ENCODE assay signal across 8 cellular contexts in the genomic region with DNA sequence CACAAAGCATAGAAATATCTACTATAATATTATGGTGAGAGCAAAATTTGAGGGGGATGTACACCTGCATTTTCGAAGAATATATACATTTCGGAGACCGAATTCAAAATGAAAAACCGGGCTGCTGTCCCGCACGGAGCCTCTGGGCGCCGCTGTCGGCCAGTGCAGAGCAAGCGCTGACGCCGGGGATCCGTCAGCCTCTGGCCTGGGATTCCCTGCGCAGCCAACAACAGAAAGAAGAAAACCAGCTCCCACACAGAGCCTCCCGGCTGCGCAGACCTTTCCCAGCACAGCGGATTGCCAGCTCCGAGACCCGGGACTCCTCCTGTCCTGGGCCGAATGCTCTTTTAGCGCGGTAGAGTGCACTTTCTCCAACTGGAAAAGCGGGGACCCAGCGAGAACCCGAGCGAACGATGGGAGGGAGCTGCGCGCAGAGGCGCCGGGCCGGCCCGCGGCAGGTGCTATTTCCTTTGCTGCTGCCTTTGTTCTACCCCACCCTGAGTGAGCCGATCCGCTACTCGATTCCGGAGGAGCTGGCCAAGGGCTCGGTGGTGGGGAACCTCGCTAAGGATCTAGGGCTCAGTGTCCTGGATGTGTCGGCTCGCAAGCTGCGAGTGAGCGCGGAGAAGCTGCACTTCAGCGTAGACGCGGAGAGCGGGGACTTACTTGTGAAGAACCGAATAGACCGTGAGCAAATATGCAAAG. TPM values are rescaled to one million over a fixed set of nuclear protein-coding genes. Genes with fewer than 3 reads are reported as not detected.
DNase-seq lines count a peak whose midpoint lies in the region; FAIRE-seq and TF ChIP-seq lines count a peak whose summit lies in the region.
"Not testable (repeated sequence)": the region's sequence is repeated elsewhere in the genome, so short reads cannot be mapped to it uniquely, and the experiment has no call there.

A gene (plus strand): TSS at position 232 of the 705 bp plus-strand sequence. CDS start 182 bp downstream, at position 414.

- BruUV-seq in endothelial cell of umbilical vein (replicated peaks; lab: Mats Ljungman, UMichigan), result TSS peak; percentile 18

- H2AFZ ChIP-seq in OCI-LY3 (ENCODE audit: low read depth, low read length), result not testable (repeated sequence)
- H2AFZ ChIP-seq in endothelial cell of umbilical vein (ENCODE audit: low read depth, low read length), result peak within 1 kb of the TSS; percentile 50

- TF ChIP-seq EP300 in suprapubic skin (IDR thresholded peaks at IDR 0.05), result not testable (repeated sequence)

- H3K27me3 Mint-ChIP-seq in activated naive CD4-positive, alpha-beta T cell treated with anti-CD3 and anti-CD28 coated beads for 36 hours (ENCODE audit: low read depth), result peaks cover 66% of the 10 kb centered on the region
- peaks cover 37 to 49% (median 40%) of the 10 kb centered on the region in 3 donors for H3K27me3 Mint-ChIP-seq in immature natural killer cell (ENCODE audit: low read depth in 3 of 3)
- H3K27me3 Mint-ChIP-seq in osteocyte (ENCODE audit: unreplicated experiment), result not testable (repeated sequence)

- not testable (repeated sequence) for TF ChIP-seq POLR2A in endothelial cell of umbilical vein (IDR thresholded peaks at IDR 0.05; ENCODE audit: low read depth, low read length); suprapubic skin (IDR thresholded peaks at IDR 0.05)

- H3K4me1 ChIP-seq in OCI-LY3 (ENCODE audit: low read length); endothelial cell of umbilical vein (ENCODE audit: control insufficient read depth, extremely low read depth, insufficient read depth, low read length); suprapubic skin: not testable (repeated sequence)

- not testable (repeated sequence) for H3K36me3 ChIP-seq in H7 (replicated peaks; ENCODE audit: control insufficient read depth, insufficient read depth, low read length); OCI-LY3 (replicated peaks; ENCODE audit: low read depth, low read length); endothelial cell of umbilical vein (ENCODE audit: control insufficient read depth in 2 of 2, extremely low read depth in 1 of 2, insufficient read depth in 2 of 2, low read length in 2 of 2); suprapubic skin

- H3K4me3 ChIP-seq in H7 (ENCODE audit: insufficient read depth, low read depth, low read length) (peak within 1 kb of the TSS; percentile 61), endothelial cell of umbilical vein (replicated peaks in 1 of 3; ENCODE audit: insufficient read depth in 1 of 3, low read depth in 1 of 3, low read length in 3 of 3) (peak within 1 kb of the TSS in 2 of 3 experiments; percentile 25 to 32), suprapubic skin (peak within 1 kb of the TSS; percentile 37)
- not testable (repeated sequence) for H3K4me3 ChIP-seq in OCI-LY3 (ENCODE audit: low read length)

- H3K9me3 Mint-ChIP-seq in activated naive CD4-positive, alpha-beta T cell treated with anti-CD3 and anti-CD28 coated beads for 36 hours, result peaks cover 19% of the 10 kb centered on the region
- H3K9me3 Mint-ChIP-seq in immature natural killer cell (peaks cover 4 to 39% (median 26%) of the 10 kb centered on the region in 6 donors), osteocyte (ENCODE audit: unreplicated experiment) (peaks cover 13% of the 10 kb centered on the region)

- not testable (repeated sequence) for H3K27ac Mint-ChIP-seq in activated naive CD4-positive, alpha-beta T cell treated with anti-CD3 and anti-CD28 coated beads for 36 hours
- H3K27ac Mint-ChIP-seq in immature natural killer cell (peak within 1 kb of the TSS in 4 of 6 donors; percentile 75 to 84 (median 78)), osteocyte (ENCODE audit: unreplicated experiment) (peak within 1 kb of the TSS; percentile 97)

- not testable (repeated sequence) for H3K27me3 ChIP-seq in H7 (ENCODE audit: control insufficient read depth, insufficient read depth, low read length); OCI-LY3 (ENCODE audit: low read depth, low read length); suprapubic skin
- peaks cover 53 to 80% of the 10 kb centered on the region in 2 experiments for H3K27me3 ChIP-seq in endothelial cell of umbilical vein (ENCODE audit: control insufficient read depth in 2 of 2, insufficient read depth in 2 of 2, low read length in 2 of 2)

- H3K27ac ChIP-seq in OCI-LY3 (ENCODE audit: low read length); endothelial cell of umbilical vein (ENCODE audit: insufficient read depth, low read depth, low read length); suprapubic skin: not testable (repeated sequence)

- CTCF ChIA-PET in activated naive CD4-positive, alpha-beta T cell treated with anti-CD3 and anti-CD28 coated beads for 36 hours (lab: Charles Lee), result interaction anchor here (0.7 to 2.0 kb wide), 6 partner anchors 9 to 156 kb away, joined by 3 to 9 read pairs (median 4); a partner anchor contains a TSS
- CTCF ChIA-PET in endothelial cell of umbilical vein (lab: Charles Lee), result interaction anchor here (0.6 to 4.3 kb wide), 26 partner anchors 10 to 160 kb away, joined by 3 to 58 read pairs (median 4); a partner anchor contains a TSS

- peak; percentile 24; the same call in 1 of the 2 replicates for TF ChIP-seq CTCF in OCI-LY3 (IDR thresholded peaks at IDR 0.05; ENCODE audit: low read depth, low read length)
- TF ChIP-seq CTCF in endothelial cell of umbilical vein (IDR thresholded peaks at IDR 0.05; ENCODE audit: extremely low read depth in 1 of 2, insufficient read depth in 1 of 2, low read depth in 1 of 2, low read length in 2 of 2), result peak; percentile 72 to 74
- TF ChIP-seq CTCF in osteocyte (IDR thresholded peaks at IDR 0.05), result peak; percentile 89
- TF ChIP-seq CTCF in suprapubic skin (IDR thresholded peaks at IDR 0.05), result peak; percentile 7 to 51

- not testable (repeated sequence) for H3K9ac ChIP-seq in OCI-LY3 (ENCODE audit: low read length); endothelial cell of umbilical vein (replicated peaks; ENCODE audit: extremely low read depth, insufficient read depth, low read length)

- POLR2A ChIA-PET in endothelial cell of umbilical vein (lab: Charles Lee), result not testable (repeated sequence)

- WGBS in suprapubic skin, result 17% methylated on average over 34 of the region's 51 CpGs

- intact Hi-C loops in activated naive CD4-positive, alpha-beta T cell treated with anti-CD3 and anti-CD28 coated beads for 36 hours (cut with micrococcal nuclease), result loop anchor here (5.0 kb wide), 1 partner anchor 36 kb away; a partner anchor contains a TSS
- intact Hi-C loops in endothelial cell of umbilical vein (cut with micrococcal nuclease), result not testable (repeated sequence)

- H3K36me3 Mint-ChIP-seq in activated naive CD4-positive, alpha-beta T cell treated with anti-CD3 and anti-CD28 coated beads for 36 hours (ENCODE audit: low read depth), result peaks cover 14% of the 10 kb centered on the region
- H3K36me3 Mint-ChIP-seq in immature natural killer cell (peaks cover 4 to 13% (median 8%) of the 10 kb centered on the region in 3 donors), osteocyte (ENCODE audit: unreplicated experiment) (peaks cover 37% of the 10 kb centered on the region)

- not testable (repeated sequence) for H3K4me2 ChIP-seq in OCI-LY3 (ENCODE audit: low read length)
- peak within 1 kb of the TSS; percentile 66 for H3K4me2 ChIP-seq in endothelial cell of umbilical vein (ENCODE audit: insufficient read depth, low read length)

- peak; percentile 25 for DNase-seq in ELR (ENCODE audit: low read depth)
- peak; percentile 91 for DNase-seq in H7
- DNase-seq in activated naive CD4-positive, alpha-beta T cell treated with anti-CD3 and anti-CD28 coated beads for 36 hours, result peak; percentile 51
- peak; percentile 39 for DNase-seq in endothelial cell of umbilical vein (ENCODE audit: low read depth, low spot score)
- peak; percentile 27 to 59 (median 55) for DNase-seq in immature natural killer cell
- DNase-seq in osteocyte (ENCODE audit: extremely low spot score, unreplicated experiment), result peak; percentile 92
- DNase-seq in suprapubic skin (ENCODE audit: low spot score in 2 of 2), result not testable (repeated sequence)

- H3K9me3 ChIP-seq in OCI-LY3 (ENCODE audit: insufficient read depth, low read length); endothelial cell of umbilical vein (replicated peaks; ENCODE audit: control insufficient read depth, insufficient read depth, low read length): not testable (repeated sequence)
- H3K9me3 ChIP-seq in suprapubic skin, result peaks cover 52% of the 10 kb centered on the region

- FAIRE-seq in endothelial cell of umbilical vein (lab: Jason Lieb, UNC), result peak; percentile 73

- H3K4me3 Mint-ChIP-seq in activated naive CD4-positive, alpha-beta T cell treated with anti-CD3 and anti-CD28 coated beads for 36 hours, result peak within 1 kb of the TSS; percentile 48
- H3K4me3 Mint-ChIP-seq in immature natural killer cell, result peak within 1 kb of the TSS; percentile 68 to 90 (median 81)
- H3K4me3 Mint-ChIP-seq in osteocyte (ENCODE audit: unreplicated experiment), result peak within 1 kb of the TSS; percentile 86

- H3K79me2 ChIP-seq in OCI-LY3 (ENCODE audit: low read length); endothelial cell of umbilical vein (ENCODE audit: control insufficient read depth, insufficient read depth, low read length): not testable (repeated sequence)

- dilution Hi-C loops in endothelial cell of umbilical vein (cut with MboI; ENCODE audit: extremely low pct_ligation_motif_present, low sequenced_read_pairs), result not testable (repeated sequence)

- not testable (repeated sequence) for H4K20me1 ChIP-seq in OCI-LY3 (ENCODE audit: insufficient read depth, low read length); endothelial cell of umbilical vein (replicated peaks; ENCODE audit: control insufficient read depth, extremely low read depth, insufficient read depth, low read length)

- not testable (repeated sequence) for H3K9me1 ChIP-seq in endothelial cell of umbilical vein (replicated peaks; ENCODE audit: control insufficient read depth, extremely low read depth, insufficient read depth, low read length)

- not testable (repeated sequence) for H3K4me1 Mint-ChIP-seq in activated naive CD4-positive, alpha-beta T cell treated with anti-CD3 and anti-CD28 coated beads for 36 hours (ENCODE audit: low read depth)
- H3K4me1 Mint-ChIP-seq in immature natural killer cell, result peaks cover 28 to 41% of the 10 kb centered on the region in 2 donors
- peaks cover 23% of the 10 kb centered on the region for H3K4me1 Mint-ChIP-seq in osteocyte (ENCODE audit: unreplicated experiment)

RNA-seq across cellular contexts. Expression of the gene that starts here (rescaled TPM):
- 1.7 and 1.9 TPM in 2 replicates for total RNA-seq in H7 (2014; rRNA removed; shearing (Covaris generic))
- total RNA-seq in activated naive CD4-positive, alpha-beta T cell treated with anti-CD3 and anti-CD28 coated beads for 36 hours, result under 1 TPM in 1 of 2 experiments, not detected in 1; 0.05 TPM
- total RNA-seq in endothelial cell of umbilical vein (4.8 and 4.9 TPM in 2 replicates), osteocyte (70.2 and 71.5 TPM in 2 replicates), suprapubic skin (10 to 100 TPM in 1 of 4 donors, 1 to 10 TPM in 3; 4.5 to 13.8 (median 8.2) TPM)
- polyA plus RNA-seq in endothelial cell of umbilical vein (2.2 and 2.3 TPM in 2 replicates), immature natural killer cell (1 to 10 TPM in 1 of 3 donors, under 1 TPM in 1, not detected in 1; 0.38 to 1.9 TPM)
- 1.1 and 1.3 TPM in 2 replicates for polyA plus RNA-seq in endothelial cell of umbilical vein (2011; cell fraction: cytosol; rRNA removed)
- polyA plus RNA-seq in endothelial cell of umbilical vein (2011; cell fraction: nucleus; rRNA removed), result 2.9 TPM in 2 replicates
- 0.72 and 1.1 TPM in 2 replicates for polyA plus RNA-seq in endothelial cell of umbilical vein (2012)
- 5.7 and 6.3 TPM in 2 replicates for polyA minus RNA-seq in endothelial cell of umbilical vein
- polyA minus RNA-seq in endothelial cell of umbilical vein (2011; cell fraction: cytosol; rRNA and poly(A)+ RNA removed), result not detected
- polyA minus RNA-seq in endothelial cell of umbilical vein (2011; cell fraction: nucleus; rRNA and poly(A)+ RNA removed), result 9.4 and 12.6 TPM in 2 replicates

Comparison
In these comparisons a context has a peak if more than half of its experiments do, and no peak if none do; other contexts are left out.
1. Peak in DNase-seq in activated naive CD4-positive, alpha-beta T cell treated with anti-CD3 and anti-CD28 coated beads for 36 hours; RNA of the gene not detected or under 1 TPM.
2. CTCF ChIP-seq: peak in every context shown above with its lines; median percentile 89 in osteocyte; 73 in endothelial cell of umbilical vein; 29 in suprapubic skin; 24 in OCI-LY3.